In the genomic region with DNA sequence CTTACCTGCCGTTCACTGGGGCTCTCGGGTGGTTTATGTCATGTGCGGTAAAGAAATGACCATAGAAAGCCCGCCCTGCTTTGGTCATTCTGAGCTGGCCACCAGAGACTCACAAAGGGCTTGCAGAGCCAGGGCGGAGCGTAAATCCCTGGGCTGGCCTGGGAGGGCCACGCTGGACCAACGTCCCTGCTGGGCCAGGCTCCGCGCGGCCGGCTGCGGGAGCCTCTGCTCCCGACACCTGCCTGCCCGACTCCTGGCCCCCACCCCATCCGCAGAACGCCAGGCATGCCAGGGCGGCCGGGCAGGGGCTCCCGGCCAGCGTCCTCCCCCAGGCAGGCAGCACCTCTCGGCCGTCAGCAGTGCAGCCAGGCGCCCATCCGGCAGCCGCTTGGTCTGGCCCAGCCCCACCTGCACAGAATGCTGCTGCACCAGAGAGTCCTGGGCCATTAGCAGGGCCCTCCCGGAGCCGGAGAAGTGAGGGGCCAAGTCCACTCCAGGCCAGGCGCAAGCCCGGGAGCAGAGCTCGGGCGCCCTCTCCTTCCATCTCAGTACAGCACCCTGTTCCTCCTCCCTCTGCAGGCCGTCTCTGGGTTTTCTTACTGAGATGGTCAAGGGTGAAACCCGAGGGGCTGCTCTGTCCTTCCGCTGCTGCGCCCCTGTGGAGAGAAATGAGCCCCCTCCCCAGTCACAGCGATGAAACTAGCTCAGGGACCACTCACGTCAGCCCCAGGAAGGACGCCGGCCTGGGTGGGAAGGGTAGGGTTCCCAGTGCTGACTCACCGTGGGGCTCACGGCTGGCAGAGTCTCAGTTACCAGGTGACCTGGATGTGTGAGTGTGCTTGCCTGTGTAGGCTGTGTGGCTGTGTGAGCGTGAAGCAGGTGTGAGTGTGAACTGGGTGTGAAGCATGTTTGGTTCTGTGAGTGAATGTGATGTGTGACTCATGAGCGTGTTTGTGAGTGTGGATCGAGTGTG, we compare ENCODE assay signal across 1 cellular context.
TF ChIP-seq lines count a peak whose summit lies in the region.

No MANE protein-coding gene starts in this region.

TF ChIP-seq in HepG2, 621 proteins besides CTCF, POLR2A, EP300 and RAD21 (continued from another document):
- TF ChIP-seq ZNF777 (CRISPR knock-in tag; IDR thresholded peaks at IDR 0.05) (peak; percentile 74), MLXIP (CRISPR knock-in tag; IDR thresholded peaks at IDR 0.05; ENCODE audit: borderline replicate concordance) (no peak), ZEB1 (IDR thresholded peaks at IDR 0.05; ENCODE audit: insufficient replicate concordance, low read depth) (no peak), ZFP36L1 (CRISPR knock-in tag; IDR thresholded peaks at IDR 0.05) (no peak), HNRNPUL1 (IDR thresholded peaks at IDR 0.05; ENCODE audit: low read depth, low read length) (no peak), GTF3A (CRISPR knock-in tag; conservative IDR thresholded peaks at IDR 0.05) (no peak), STAG1 (CRISPR knock-in tag; IDR thresholded peaks at IDR 0.05) (peak; percentile 68)
- TF ChIP-seq, protein P1, sequence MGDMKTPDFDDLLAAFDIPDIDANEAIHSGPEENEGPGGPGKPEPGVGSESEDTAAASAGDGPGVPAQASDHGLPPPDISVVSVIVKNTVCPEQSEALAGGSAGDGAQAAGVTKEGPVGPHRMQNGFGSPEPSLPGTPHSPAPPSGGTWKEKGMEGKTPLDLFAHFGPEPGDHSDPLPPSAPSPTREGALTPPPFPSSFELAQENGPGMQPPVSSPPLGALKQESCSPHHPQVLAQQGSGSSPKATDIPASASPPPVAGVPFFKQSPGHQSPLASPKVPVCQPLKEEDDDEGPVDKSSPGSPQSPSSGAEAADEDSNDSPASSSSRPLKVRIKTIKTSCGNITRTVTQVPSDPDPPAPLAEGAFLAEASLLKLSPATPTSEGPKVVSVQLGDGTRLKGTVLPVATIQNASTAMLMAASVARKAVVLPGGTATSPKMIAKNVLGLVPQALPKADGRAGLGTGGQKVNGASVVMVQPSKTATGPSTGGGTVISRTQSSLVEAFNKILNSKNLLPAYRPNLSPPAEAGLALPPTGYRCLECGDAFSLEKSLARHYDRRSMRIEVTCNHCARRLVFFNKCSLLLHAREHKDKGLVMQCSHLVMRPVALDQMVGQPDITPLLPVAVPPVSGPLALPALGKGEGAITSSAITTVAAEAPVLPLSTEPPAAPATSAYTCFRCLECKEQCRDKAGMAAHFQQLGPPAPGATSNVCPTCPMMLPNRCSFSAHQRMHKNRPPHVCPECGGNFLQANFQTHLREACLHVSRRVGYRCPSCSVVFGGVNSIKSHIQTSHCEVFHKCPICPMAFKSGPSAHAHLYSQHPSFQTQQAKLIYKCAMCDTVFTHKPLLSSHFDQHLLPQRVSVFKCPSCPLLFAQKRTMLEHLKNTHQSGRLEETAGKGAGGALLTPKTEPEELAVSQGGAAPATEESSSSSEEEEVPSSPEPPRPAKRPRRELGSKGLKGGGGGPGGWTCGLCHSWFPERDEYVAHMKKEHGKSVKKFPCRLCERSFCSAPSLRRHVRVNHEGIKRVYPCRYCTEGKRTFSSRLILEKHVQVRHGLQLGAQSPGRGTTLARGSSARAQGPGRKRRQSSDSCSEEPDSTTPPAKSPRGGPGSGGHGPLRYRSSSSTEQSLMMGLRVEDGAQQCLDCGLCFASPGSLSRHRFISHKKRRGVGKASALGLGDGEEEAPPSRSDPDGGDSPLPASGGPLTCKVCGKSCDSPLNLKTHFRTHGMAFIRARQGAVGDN (CRISPR knock-in tag; IDR thresholded peaks at IDR 0.05) = peak; percentile 72
